10 cellular contexts compared by ENCODE assay signal in genomic region chr19:6963937-6964336, GRCh38. TPM values are rescaled to one million over a fixed set of nuclear protein-coding genes. Genes with fewer than 3 reads are reported as not detected.
DNase-seq lines count a peak whose midpoint lies in the region; ATAC-seq and TF ChIP-seq lines count a peak whose summit lies in the region.
"Had no signal": no experiment of that assay in that cellular context is flagged by ENCODE, and none has a peak within 500 bp of the region (broad histone marks: within the 10 kb centered on the region; RNA-seq: fewer than 3 reads in every experiment).

No MANE protein-coding gene starts in this region.

- H3K9me3 ChIP-seq in CD4-positive, alpha-beta T cell (ENCODE audit: control insufficient read depth, low read length) = no peaks in the 10 kb centered on the region
- H3K9me3 ChIP-seq in neutrophil = no peaks in the 10 kb centered on the region

- POLR2A ChIA-PET in CD4-positive, alpha-beta T cell (lab: Charles Lee) = interaction anchor here (1.0 kb wide), 1 partner anchor 74 kb away, joined by 8 read pairs; no protein-coding TSS in a partner anchor

- no peaks in the 10 kb centered on the region for H3K36me3 ChIP-seq in neutrophil

- no peaks in the 10 kb centered on the region for H3K27me3 Mint-ChIP-seq in CD4-positive, alpha-beta T cell
- H3K27me3 Mint-ChIP-seq in activated T-cell treated with anti-CD3 and anti-CD28 coated beads, Interleukin-2, amount 50 U/mL, for 72 hours (ENCODE audit: low read depth) = no peaks in the 10 kb centered on the region

- no peak overlapping the region for H3K4me3 Mint-ChIP-seq in CD4-positive, alpha-beta T cell
- no peak overlapping the region for H3K4me3 Mint-ChIP-seq in activated T-cell treated with anti-CD3 and anti-CD28 coated beads, Interleukin-2, amount 50 U/mL, for 72 hours
- H3K4me3 Mint-ChIP-seq: activated naive CD8-positive, alpha-beta T cell treated with anti-CD3 and anti-CD28 coated beads, Interleukin-2, amount 10 ng/mL, durations not matched to agents 7 days and 5 days had no signal

- H3K9me3 Mint-ChIP-seq in CD4-positive, alpha-beta T cell = no peaks in the 10 kb centered on the region
- H3K9me3 Mint-ChIP-seq in activated T-cell treated with anti-CD3 and anti-CD28 coated beads, Interleukin-2, amount 50 U/mL, for 72 hours = no peaks in the 10 kb centered on the region

- peak; percentile 64 for TF ChIP-seq CTCF in CD4-positive, alpha-beta T cell (IDR thresholded peaks at IDR 0.05)
- peak; percentile 33 for TF ChIP-seq CTCF in neutrophil (IDR thresholded peaks at IDR 0.05)

- H3K36me3 Mint-ChIP-seq in CD4-positive, alpha-beta T cell (ENCODE audit: low read depth) = peaks cover 52% of the 10 kb centered on the region
- peaks cover 0 to 3% of the 10 kb centered on the region in 2 donors for H3K36me3 Mint-ChIP-seq in activated T-cell treated with anti-CD3 and anti-CD28 coated beads, Interleukin-2, amount 50 U/mL, for 72 hours (ENCODE audit: insufficient read depth in 2 of 2)

- no peak overlapping the region for H3K27ac ChIP-seq in CD4-positive, alpha-beta T cell (ENCODE audit: low read depth, low read length)
- no peak overlapping the region for H3K27ac ChIP-seq in neutrophil

- peaks cover 6% of the 10 kb centered on the region for H3K4me1 Mint-ChIP-seq in CD4-positive, alpha-beta T cell (ENCODE audit: low read depth)
- H3K4me1 Mint-ChIP-seq in activated T-cell treated with anti-CD3 and anti-CD28 coated beads, Interleukin-2, amount 50 U/mL, for 72 hours (ENCODE audit: low read depth) = no peaks in the 10 kb centered on the region

- peaks cover 10 to 12% of the 10 kb centered on the region in 2 experiments for H3K4me1 ChIP-seq in neutrophil (ENCODE audit: control insufficient read depth in 1 of 2, insufficient read depth in 1 of 2, low read depth in 1 of 2, low read length in 1 of 2)

- CTCF ChIA-PET in CD4-positive, alpha-beta T cell (lab: Charles Lee) = interaction anchor here (0.6 to 0.7 kb wide), 2 partner anchors 10 to 1937 kb away, joined by 3 to 4 read pairs; no protein-coding TSS in a partner anchor

- peak; percentile 20 to 49 (median 30) for DNase-seq in CD4-positive, alpha-beta T cell
- DNase-seq in MV-4-11 (lab: John Stamatoyannopoulos, UW) = peak; percentile 12
- DNase-seq in activated T-cell treated with anti-CD3 and anti-CD28 coated beads, Interleukin-2, amount 50 U/mL, for 72 hours = peak; percentile 34 to 35
- DNase-seq in amniotic stem cell (lab: John Stamatoyannopoulos, UW) = no peak
- DNase-seq in NCI-H1105 treated with DMSO at 0.1 percent for 48 hours (lab: John Stamatoyannopoulos, UW) = no peak
- DNase-seq in NCI-H2196 (lab: John Stamatoyannopoulos, UW; ENCODE audit: unreplicated experiment) = no peak
- no peak for DNase-seq in GF-D8 (lab: John Stamatoyannopoulos, UW)
- DNase-seq: activated naive CD8-positive, alpha-beta T cell treated with anti-CD3 and anti-CD28 coated beads, Interleukin-2, amount 10 ng/mL, durations not matched to agents 7 days and 5 days had no signal

- no peaks in the 10 kb centered on the region for H3K27me3 ChIP-seq in CD4-positive, alpha-beta T cell (ENCODE audit: control insufficient read depth, insufficient read depth, low read length)
- H3K27me3 ChIP-seq in neutrophil = no peaks in the 10 kb centered on the region

- no peak overlapping the region for H3K4me3 ChIP-seq in neutrophil (ENCODE audit: low read depth in 1 of 2, low read length in 1 of 2)
- H3K4me3 ChIP-seq: lung had no signal

- ATAC-seq in CD4-positive, alpha-beta T cell (ENCODE audit: poor library complexity) = no peak
- no peak for ATAC-seq in activated T-cell treated with anti-CD3 and anti-CD28 coated beads, Interleukin-2, amount 50 U/mL, for 72 hours (replicated peaks in 1 of 2)

- intact Hi-C loops in CD4-positive, alpha-beta T cell (cut with DNase I, micrococcal nuclease) = no loop called here

- H3K27ac Mint-ChIP-seq in CD4-positive, alpha-beta T cell = no peak overlapping the region
- no peak overlapping the region for H3K27ac Mint-ChIP-seq in activated T-cell treated with anti-CD3 and anti-CD28 coated beads, Interleukin-2, amount 50 U/mL, for 72 hours
- H3K27ac Mint-ChIP-seq: activated naive CD8-positive, alpha-beta T cell treated with anti-CD3 and anti-CD28 coated beads, Interleukin-2, amount 10 ng/mL, durations not matched to agents 7 days and 5 days had no signal

RNA-seq across cellular contexts. Expression of gene MBD3L2B, which starts 57.3 kb away (rescaled TPM):
- not detected for total RNA-seq in CD4-positive, alpha-beta T cell
- not detected for total RNA-seq in activated T-cell treated with anti-CD3 and anti-CD28 coated beads, Interleukin-2, amount 50 U/mL, for 72 hours
- total RNA-seq: activated naive CD8-positive, alpha-beta T cell treated with anti-CD3 and anti-CD28 coated beads, Interleukin-2, amount 10 ng/mL, durations not matched to agents 7 days and 5 days; lung had no signal

Comparison
In these comparisons a context has a peak if more than half of its experiments do, and no peak if none do; other contexts are left out.
1. DNase-seq: peak in CD4-positive, alpha-beta T cell (10 of 10), MV-4-11 (single experiment) and activated T-cell treated with anti-CD3 and anti-CD28 coated beads, Interleukin-2, amount 50 U/mL, for 72 hours (2 of 2); none in amniotic stem cell (single experiment), NCI-H1105 treated with DMSO at 0.1 percent for 48 hours (single experiment), NCI-H2196 (single experiment) and GF-D8 (single experiment).